8 cellular contexts compared by ENCODE assay signal in genomic region chr17:4709794-4710692, GRCh38. TPM values are rescaled to one million over a fixed set of nuclear protein-coding genes. Genes with fewer than 3 reads are reported as not detected.
DNase-seq lines count a peak whose midpoint lies in the region; ATAC-seq and TF ChIP-seq lines count a peak whose summit lies in the region.

Gene ARRB2, plus strand, starts transcription at chr17:4710632. Its CDS starts 90 bp downstream, at chr17:4710722.

- peak; percentile 66 for TF ChIP-seq CTCF in BJ (IDR thresholded peaks at IDR 0.05; ENCODE audit: insufficient read depth, low read depth, low read length)

- H3K27ac ChIP-seq in cingulate gyrus (ENCODE audit: low read depth, low read length) (peak within 1 kb of the TSS; percentile 79), layer of hippocampus (ENCODE audit: low read depth, low read length) (peak within 1 kb of the TSS; percentile 86)

- peak; percentile 82 for ATAC-seq in HG03442 (IDR thresholded peaks at IDR 0.05; ENCODE audit: unreplicated experiment)

- no peaks in the 10 kb centered on the region for H3K27me3 ChIP-seq in BJ (ENCODE audit: control insufficient read depth, insufficient read depth, low read length)
- H3K27me3 ChIP-seq in layer of hippocampus (ENCODE audit: control insufficient read depth, insufficient read depth, low read length): no peaks in the 10 kb centered on the region

- H3K4me3 ChIP-seq in BJ (ENCODE audit: low read depth, low read length): peak within 1 kb of the TSS; percentile 79

- POLR2A ChIA-PET in BJ (lab: Charles Lee): interaction anchor here (1.0 kb wide), 1 partner anchor 21 kb away, joined by 3 read pairs; no protein-coding TSS in a partner anchor

- DNase-seq in BJ (ENCODE audit: low read depth): peak; percentile 90
- DNase-seq in GM19238 (ENCODE audit: insufficient read length, low spot score): peak; percentile 98
- peak; percentile 98 to 99 for DNase-seq in NCI-H524 (lab: John Stamatoyannopoulos, UW)
- DNase-seq in activated CD4-positive, alpha-beta T cell treated with anti-CD3 and anti-CD28 coated beads for 4 hours: peak; percentile 97 to 99
- peak; percentile 97 for DNase-seq in stimulated activated CD4-positive, alpha-beta T cell treated with anti-CD3 and anti-CD28 coated beads, Interleukin-1b, Interleukin-23, amount 100 ng/mL, for 4 hours (ENCODE audit: low read depth in 2 of 2)

- no peaks in the 10 kb centered on the region for H3K36me3 ChIP-seq in BJ (ENCODE audit: control insufficient read depth, insufficient read depth, low read length)

- CTCF ChIA-PET in BJ (lab: Yijun Ruan, JAX): interaction anchor here (0.6 to 2.2 kb wide), 15 partner anchors 10 to 199 kb away, joined by 3 to 7 read pairs (median 4); partner anchors contain the start of genes C17orf107 and CHRNE

RNA-seq across cellular contexts. Expression of gene ARRB2, which starts in this region (rescaled TPM):
- 8.5 and 10.7 TPM in 2 replicates for polyA plus RNA-seq in BJ (2011; rRNA removed)
- polyA minus RNA-seq in BJ (2011; rRNA and poly(A)+ RNA removed): 4.7 and 6.8 TPM in 2 replicates

Comparison
In these comparisons a context has a peak if more than half of its experiments do, and no peak if none do; other contexts are left out.
1. Peak in every context shown above with its lines: DNase-seq, ATAC-seq, H3K4me3 ChIP-seq and H3K27ac ChIP-seq.